29 cellular contexts compared by ENCODE assay signal in the genomic region with DNA sequence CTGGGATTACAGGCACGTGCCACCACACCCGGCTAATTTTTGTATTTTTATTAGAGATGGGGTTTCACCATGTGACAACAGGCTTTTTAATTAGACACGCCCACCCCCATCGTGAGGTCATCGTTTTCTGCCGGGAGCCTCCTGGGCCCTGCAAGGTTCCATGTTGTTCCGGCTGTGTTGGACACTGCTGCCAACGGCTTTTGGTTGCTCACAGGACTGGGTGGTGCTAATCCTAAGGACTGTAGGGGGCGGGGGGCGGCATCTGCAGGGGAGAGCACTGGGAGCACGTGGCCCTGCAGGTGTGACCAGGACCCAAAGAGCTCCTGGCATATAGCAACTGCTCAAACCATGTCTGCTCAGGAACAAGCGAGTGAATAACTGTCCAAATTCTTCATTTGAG.
"Had no signal": no experiment of that assay in that cellular context is flagged by ENCODE, and none has a peak within 500 bp of the region (broad histone marks: within the 10 kb centered on the region; RNA-seq: fewer than 3 reads in every experiment).

No MANE protein-coding gene starts in this region.

- H3K9me3 Mint-ChIP-seq: stimulated activated effector memory CD8-positive, alpha-beta T cell treated with anti-CD3 and anti-CD28 coated beads, Interleukin-12 subunit alpha, Interleukin-12 subunit beta, amount 100 ng/mL, for 72 hours; stimulated activated memory B cell treated with anti-CD40 and anti-IgM and Interleukin-4, amounts not matched to agents 10 μg/mL and 1 μg/mL and 100 μg/mL, for 72 hours; stimulated activated naive B cell treated with anti-CD40 and anti-IgM and Interleukin-4, amounts not matched to agents 10 μg/mL and 1 μg/mL and 100 μg/mL, for 72 hours; stimulated activated naive CD8-positive, alpha-beta T cell treated with anti-CD3 and anti-CD28 coated beads, Interleukin-15, amount 100 ng/mL, for 72 hours; stimulated activated naive CD8-positive, alpha-beta T cell treated with anti-CD3 and anti-CD28 coated beads, Interleukin-15, Interleukin-2, amounts not matched to agents 100 ng/mL and 50 ng/mL, for 24 hours; type B pancreatic cell had no signal

- H3K27me3 Mint-ChIP-seq: stimulated activated naive CD8-positive, alpha-beta T cell treated with anti-CD3 and anti-CD28 coated beads, Interleukin-15, Interleukin-2, amounts not matched to agents 100 ng/mL and 50 ng/mL, for 24 hours; type B pancreatic cell had no signal

- H3K36me3 Mint-ChIP-seq: stimulated activated effector memory CD8-positive, alpha-beta T cell treated with anti-CD3 and anti-CD28 coated beads, Interleukin-12 subunit alpha, Interleukin-12 subunit beta, amount 100 ng/mL, for 72 hours; stimulated activated memory B cell treated with anti-CD40 and anti-IgM and Interleukin-4, amounts not matched to agents 10 μg/mL and 1 μg/mL and 100 μg/mL, for 72 hours; stimulated activated naive B cell treated with anti-CD40 and anti-IgM and Interleukin-4, amounts not matched to agents 10 μg/mL and 1 μg/mL and 100 μg/mL, for 72 hours had no signal

- H3K4me3 Mint-ChIP-seq: stimulated activated effector memory CD8-positive, alpha-beta T cell treated with anti-CD3 and anti-CD28 coated beads, Interleukin-12 subunit alpha, Interleukin-12 subunit beta, amount 100 ng/mL, for 72 hours; stimulated activated memory B cell treated with anti-CD40 and anti-IgM and Interleukin-4, amounts not matched to agents 10 μg/mL and 1 μg/mL and 100 μg/mL, for 72 hours; stimulated activated naive B cell treated with anti-CD40 and anti-IgM and Interleukin-4, amounts not matched to agents 10 μg/mL and 1 μg/mL and 100 μg/mL, for 72 hours; stimulated activated naive CD8-positive, alpha-beta T cell treated with anti-CD3 and anti-CD28 coated beads, Interleukin-15, amount 100 ng/mL, for 72 hours; stimulated activated naive CD8-positive, alpha-beta T cell treated with anti-CD3 and anti-CD28 coated beads, Interleukin-15, Interleukin-2, amounts not matched to agents 100 ng/mL and 50 ng/mL, for 24 hours; type B pancreatic cell had no signal

- H3K27me3 ChIP-seq: suprapubic skin, testis, thyroid gland, tibial nerve, transverse colon, upper lobe of left lung, uterus, vagina had no signal

- H3K4me1 ChIP-seq: stomach, suprapubic skin, testis, thyroid gland, tibial artery, tibial nerve, upper lobe of left lung, upper lobe of right lung, uterus, vagina had no signal

- H3K4me3 ChIP-seq: stomach, suprapubic skin, testis, thoracic aorta, thyroid gland, tibial artery, tibial nerve, transverse colon, upper lobe of left lung, upper lobe of right lung, uterus, vagina had no signal

- H3K27ac Mint-ChIP-seq: stimulated activated effector memory CD8-positive, alpha-beta T cell treated with anti-CD3 and anti-CD28 coated beads, Interleukin-12 subunit alpha, Interleukin-12 subunit beta, amount 100 ng/mL, for 72 hours; stimulated activated memory B cell treated with anti-CD40 and anti-IgM and Interleukin-4, amounts not matched to agents 10 μg/mL and 1 μg/mL and 100 μg/mL, for 72 hours; stimulated activated naive B cell treated with anti-CD40 and anti-IgM and Interleukin-4, amounts not matched to agents 10 μg/mL and 1 μg/mL and 100 μg/mL, for 72 hours; stimulated activated naive CD8-positive, alpha-beta T cell treated with anti-CD3 and anti-CD28 coated beads, Interleukin-15, amount 100 ng/mL, for 72 hours; stimulated activated naive CD8-positive, alpha-beta T cell treated with anti-CD3 and anti-CD28 coated beads, Interleukin-15, Interleukin-2, amounts not matched to agents 100 ng/mL and 50 ng/mL, for 24 hours; type B pancreatic cell had no signal

- H3K4me1 Mint-ChIP-seq: stimulated activated memory B cell treated with anti-CD40 and anti-IgM and Interleukin-4, amounts not matched to agents 10 μg/mL and 1 μg/mL and 100 μg/mL, for 72 hours; stimulated activated naive B cell treated with anti-CD40 and anti-IgM and Interleukin-4, amounts not matched to agents 10 μg/mL and 1 μg/mL and 100 μg/mL, for 72 hours; stimulated activated naive CD8-positive, alpha-beta T cell treated with anti-CD3 and anti-CD28 coated beads, Interleukin-15, amount 100 ng/mL, for 72 hours had no signal

- DNase-seq: stimulated activated CD4-positive, alpha-beta T cell treated with anti-CD3 and anti-CD28 coated beads, Interleukin-2, amount 100 ng/mL, for 48 hours; stimulated activated CD4-positive, alpha-beta T cell treated with anti-CD3 and anti-CD28 coated beads, Interleukin-4, amount 100 ng/mL, for 1 hour; stimulated activated CD4-positive, alpha-beta T cell treated with anti-CD3 and anti-CD28 coated beads, Interleukin-4, amount 100 ng/mL, for 24 hours; stimulated activated CD4-positive, alpha-beta T cell treated with anti-CD3 and anti-CD28 coated beads, Interleukin-4, amount 100 ng/mL, for 4 hours; stimulated activated CD8-positive, alpha-beta memory T cell treated with anti-CD3 and anti-CD28 coated beads, Interleukin-4, amount 100 ng/mL, for 48 hours; stimulated activated naive B cell treated with anti-CD40 and anti-IgM and Interleukin-4, amounts not matched to agents 10 μg/mL and 1 μg/mL and 100 μg/mL, for 72 hours; stimulated activated naive CD4-positive, alpha-beta T cell; stimulated activated naive CD4-positive, alpha-beta T cell treated with Interleukin-2 at 50 U/mL for 16 hours; stimulated activated naive CD8-positive, alpha-beta T cell treated with anti-CD3 and anti-CD28 coated beads, Interleukin-15, amount 100 ng/mL, for 72 hours; stimulated activated naive CD8-positive, alpha-beta T cell treated with anti-CD3 and anti-CD28 coated beads, Interleukin-15, Interleukin-2, amounts not matched to agents 100 U/mL and 50 U/mL, for 24 hours; stomach; substantia nigra; testis; thyroid gland; tibial artery; transverse colon; trophoblast cell; upper lobe of left lung; upper lobe of right lung; uterus had no signal

- ATAC-seq: stimulated activated effector memory CD8-positive, alpha-beta T cell treated with anti-CD3 and anti-CD28 coated beads, Interleukin-12 subunit alpha, Interleukin-12 subunit beta, amount 100 ng/mL, for 72 hours; stimulated activated memory B cell treated with anti-CD40 and anti-IgM and Interleukin-4, amounts not matched to agents 10 μg/mL and 1 μg/mL and 100 μg/mL, for 72 hours; stimulated activated naive B cell treated with anti-CD40 and anti-IgM and Interleukin-4, amounts not matched to agents 10 μg/mL and 1 μg/mL and 100 μg/mL, for 72 hours; stimulated activated naive CD8-positive, alpha-beta T cell treated with anti-CD3 and anti-CD28 coated beads, Interleukin-15, amount 100 ng/mL, for 72 hours; stimulated activated naive CD8-positive, alpha-beta T cell treated with anti-CD3 and anti-CD28 coated beads, Interleukin-15, Interleukin-2, amounts not matched to agents 100 U/mL and 50 U/mL, for 24 hours; upper lobe of right lung had no signal

- H3K36me3 ChIP-seq: stomach, suprapubic skin, thoracic aorta, thyroid gland, tibial artery, tibial nerve, transverse colon, upper lobe of left lung, upper lobe of right lung, uterus, vagina had no signal

- FAIRE-seq: urothelium cell line had no signal

- H3K9me3 ChIP-seq: stomach, suprapubic skin, testis, thoracic aorta, thyroid gland, tibial artery, tibial nerve, transverse colon, upper lobe of left lung, upper lobe of right lung, uterus, vagina had no signal

- H3K27ac ChIP-seq: stomach, suprapubic skin, testis, thoracic aorta, thyroid gland, tibial artery, tibial nerve, transverse colon, upper lobe of left lung, upper lobe of right lung, uterus, vagina had no signal
